Comparison of ENCODE assay signal across 1 cellular context in genomic region chr17:6843241-6843890, GRCh38.
TF ChIP-seq lines count a peak whose summit lies in the region.

No MANE protein-coding gene starts in this region.

TF ChIP-seq in K562, 482 proteins besides CTCF, POLR2A, EP300 and RAD21 (continued from another document):
- no peak for TF ChIP-seq CUX1 (CRISPR knock-in tag; IDR thresholded peaks at IDR 0.05)
- no peak for TF ChIP-seq HMGXB4 (CRISPR knock-in tag; IDR thresholded peaks at IDR 0.05)
- TF ChIP-seq MEIS2 (IDR thresholded peaks at IDR 0.05; ENCODE audit: partially characterized antibody) = no peak
- TF ChIP-seq NFE2L1 (tag; IDR thresholded peaks at IDR 0.05; ENCODE audit: borderline replicate concordance, low read depth) = no peak
- no peak for TF ChIP-seq ZNF407 (IDR thresholded peaks at IDR 0.05; ENCODE audit: low read depth)
- TF ChIP-seq U2AF1 (optimal IDR thresholded peaks at IDR 0.05; ENCODE audit: low read depth, low read length) = no peak
- TF ChIP-seq MYBL2 (IDR thresholded peaks at IDR 0.05; ENCODE audit: low read depth) = peak; percentile 18; the same call in 1 of the 2 replicates
- no peak for TF ChIP-seq MYBL2 (CRISPR knock-in tag; IDR thresholded peaks at IDR 0.05; ENCODE audit: borderline replicate concordance)
- TF ChIP-seq CC2D1A (IDR thresholded peaks at IDR 0.05) = no peak
- TF ChIP-seq CBFB (CRISPR knock-in tag; IDR thresholded peaks at IDR 0.05) = no peak
TF ChIP-seq in K562: peak in this region for 4.
